ENCODE assay signal across 21 cellular contexts in genomic region chr16:66888647-66889615, GRCh38. TPM values are rescaled to one million over a fixed set of nuclear protein-coding genes. Genes with fewer than 3 reads are reported as not detected.
DNase-seq lines count a peak whose midpoint lies in the region; ATAC-seq and TF ChIP-seq lines count a peak whose summit lies in the region.
"Had no signal": no experiment of that assay in that cellular context is flagged by ENCODE, and none has a peak within 500 bp of the region (broad histone marks: within the 10 kb centered on the region; RNA-seq: fewer than 3 reads in every experiment).

No MANE protein-coding gene starts in this region.

- CTCF ChIA-PET in activated CD8-positive, alpha-beta T cell treated with anti-CD3 and anti-CD28 coated beads for 36 hours (lab: Charles Lee), result interaction anchor here (2.6 to 3.4 kb wide), 2 partner anchors 16 to 39 kb away, joined by 10 to 11 read pairs; no protein-coding TSS in a partner anchor
- CTCF ChIA-PET in activated CD8-positive, alpha-beta T cell treated with anti-CD3 and anti-CD28 coated beads, Interleukin-2, amount 10 ng/mL, durations not matched to agents 7 days and 5 days (lab: Charles Lee), result interaction anchor here (0.7 to 0.8 kb wide), 2 partner anchors 9 to 16 kb away, joined by 3 read pairs; partner anchors contain the start of gene PDP2
- CTCF ChIA-PET in A673 (lab: Charles Lee) (no interaction called here), WTC11 (lab: Charles Lee) (interaction anchor here (0.7 to 11.5 kb wide), 4 partner anchors 16 to 268 kb away, joined by 3 to 175 read pairs (median 6); partner anchors contain the start of genes NAE1 and RRAD)

- H3K4me1 ChIP-seq in A673 (ENCODE audit: insufficient read depth, low read length, poor library complexity, severe bottlenecking) (peaks cover 9% of the 10 kb centered on the region), Peyer's patch (no peaks in the 10 kb centered on the region)

- peaks cover 42% of the 10 kb centered on the region for H3K36me3 ChIP-seq in A673 (ENCODE audit: insufficient read depth, low read length, poor library complexity, severe bottlenecking)
- peaks cover 0 to 30% (median 0%) of the 10 kb centered on the region in 3 donors for H3K36me3 ChIP-seq in Peyer's patch

- no peaks in the 10 kb centered on the region for H3K27me3 ChIP-seq in A673 (replicated peaks; ENCODE audit: insufficient read depth, low read depth, low read length, poor library complexity)
- H3K27me3 ChIP-seq in Peyer's patch, result no peaks in the 10 kb centered on the region
- H3K27me3 ChIP-seq: BLaER1 treated with 17β-estradiol and CSF1 and Interleukin-3, amounts not matched to agents 10 nM and 100 nM had no signal

- H3K27ac ChIP-seq in A673 (ENCODE audit: low read depth, low read length, poor library complexity, severe bottlenecking) (peak overlapping the region; percentile 30), Peyer's patch (no peak overlapping the region)
- H3K27ac ChIP-seq: BLaER1 treated with 17β-estradiol and CSF1 and Interleukin-3, amounts not matched to agents 10 nM and 100 nM; GM23248; RWPE1 had no signal

- H3K4me1 Mint-ChIP-seq in activated CD8-positive, alpha-beta T cell treated with anti-CD3 and anti-CD28 coated beads for 36 hours (ENCODE audit: low read depth), result peaks cover 39% of the 10 kb centered on the region
- peaks cover 49% of the 10 kb centered on the region for H3K4me1 Mint-ChIP-seq in activated CD8-positive, alpha-beta T cell treated with anti-CD3 and anti-CD28 coated beads, Interleukin-2, amount 10 ng/mL, durations not matched to agents 7 days and 5 days (ENCODE audit: low read depth)
- H3K4me1 Mint-ChIP-seq in WTC11, result peaks cover 17% of the 10 kb centered on the region

- POLR2A ChIA-PET in activated CD8-positive, alpha-beta T cell treated with anti-CD3 and anti-CD28 coated beads for 36 hours (lab: Charles Lee), result no interaction called here
- POLR2A ChIA-PET in activated CD8-positive, alpha-beta T cell treated with anti-CD3 and anti-CD28 coated beads, Interleukin-2, amount 10 ng/mL, durations not matched to agents 7 days and 5 days (lab: Charles Lee), result no interaction called here
- POLR2A ChIA-PET in A673 (lab: Charles Lee; ENCODE audit: low non-redundant PET) (no interaction called here), WTC11 (lab: Charles Lee) (no interaction called here)

- TF ChIP-seq CTCF in activated CD8-positive, alpha-beta T cell treated with anti-CD3 and anti-CD28 coated beads for 36 hours (IDR thresholded peaks at IDR 0.05), result no peak
- no peak for TF ChIP-seq CTCF in A673 (conservative IDR thresholded peaks at IDR 0.05; ENCODE audit: low read depth, low read length)
- no peak for TF ChIP-seq CTCF in WTC11 (IDR thresholded peaks at IDR 0.05)
- TF ChIP-seq CTCF in Peyer's patch (IDR thresholded peaks at IDR 0.05), result no peak

- H3K4me3 ChIP-seq in A673 (ENCODE audit: low read depth, low read length, poor library complexity, severe bottlenecking) (no peak overlapping the region), Peyer's patch (no peak overlapping the region)
- H3K4me3 ChIP-seq: BLaER1 treated with 17β-estradiol and CSF1 and Interleukin-3, amounts not matched to agents 10 nM and 100 nM; GM23248 had no signal

- no peak for TF ChIP-seq POLR2A in Peyer's patch (IDR thresholded peaks at IDR 0.05)

- no TSS peak for BruUV-seq in A673 (replicated peaks; lab: Mats Ljungman, UMichigan)

- H3K9me3 Mint-ChIP-seq in activated CD8-positive, alpha-beta T cell treated with anti-CD3 and anti-CD28 coated beads for 36 hours, result no peaks in the 10 kb centered on the region
- no peaks in the 10 kb centered on the region for H3K9me3 Mint-ChIP-seq in activated CD8-positive, alpha-beta T cell treated with anti-CD3 and anti-CD28 coated beads, Interleukin-2, amount 10 ng/mL, durations not matched to agents 7 days and 5 days (ENCODE audit: insufficient read depth)
- H3K9me3 Mint-ChIP-seq in WTC11, result no peaks in the 10 kb centered on the region

- H3K27ac Mint-ChIP-seq in activated CD8-positive, alpha-beta T cell treated with anti-CD3 and anti-CD28 coated beads for 36 hours, result peak overlapping the region; percentile 66
- no peak overlapping the region for H3K27ac Mint-ChIP-seq in activated CD8-positive, alpha-beta T cell treated with anti-CD3 and anti-CD28 coated beads, Interleukin-2, amount 10 ng/mL, durations not matched to agents 7 days and 5 days
- peak overlapping the region; percentile 26; the same call in 1 of the 2 replicates for H3K27ac Mint-ChIP-seq in WTC11

- intact Hi-C loops in activated CD8-positive, alpha-beta T cell treated with anti-CD3 and anti-CD28 coated beads for 36 hours (cut with micrococcal nuclease), result no loop called here
- intact Hi-C loops in A673 (cut with micrococcal nuclease; ENCODE audit: unreplicated experiment), result no loop called here

- DNase-seq in activated CD8-positive, alpha-beta T cell treated with anti-CD3 and anti-CD28 coated beads for 36 hours, result no peak
- no peak for DNase-seq in activated CD8-positive, alpha-beta T cell treated with anti-CD3 and anti-CD28 coated beads, Interleukin-2, amount 10 ng/mL, durations not matched to agents 7 days and 5 days
- DNase-seq in A673 (ENCODE audit: low spot score) (no peak), WTC11 (ENCODE audit: low spot score) (no peak), left kidney (ENCODE audit: low read depth, low spot score) (peak; percentile 38), Peyer's patch (no peak)
- no peak for DNase-seq in activated CD4-positive, CD25-positive, alpha-beta regulatory T cell (lab: John Stamatoyannopoulos, UW)
- DNase-seq: GDM1, GM23248, HCEC 1CT, IMR-90, Karpas-422, NCI-H1105 treated with DMSO at 0.1 percent for 48 hours, NCI-H1694 treated with DMSO at 0.1 percent for 48 hours, NCI-H2107, NCI-H226, NCI-H524 treated with DMSO at 0.1 percent for 48 hours had no signal

- H3K4me3 Mint-ChIP-seq in activated CD8-positive, alpha-beta T cell treated with anti-CD3 and anti-CD28 coated beads for 36 hours, result no peak overlapping the region
- H3K4me3 Mint-ChIP-seq in activated CD8-positive, alpha-beta T cell treated with anti-CD3 and anti-CD28 coated beads, Interleukin-2, amount 10 ng/mL, durations not matched to agents 7 days and 5 days, result no peak overlapping the region
- H3K4me3 Mint-ChIP-seq in WTC11, result no peak overlapping the region

- no peak for ATAC-seq in activated CD8-positive, alpha-beta T cell treated with anti-CD3 and anti-CD28 coated beads for 36 hours
- ATAC-seq in activated CD8-positive, alpha-beta T cell treated with anti-CD3 and anti-CD28 coated beads, Interleukin-2, amount 10 ng/mL, durations not matched to agents 7 days and 5 days, result no peak
- ATAC-seq in WTC11 (no peak), GM21447 (IDR thresholded peaks at IDR 0.05; ENCODE audit: unreplicated experiment) (no peak)

- H3K36me3 Mint-ChIP-seq in activated CD8-positive, alpha-beta T cell treated with anti-CD3 and anti-CD28 coated beads for 36 hours (ENCODE audit: low read depth), result peaks cover 44% of the 10 kb centered on the region
- peaks cover 52% of the 10 kb centered on the region for H3K36me3 Mint-ChIP-seq in activated CD8-positive, alpha-beta T cell treated with anti-CD3 and anti-CD28 coated beads, Interleukin-2, amount 10 ng/mL, durations not matched to agents 7 days and 5 days (ENCODE audit: low read depth)
- peaks cover 22% of the 10 kb centered on the region for H3K36me3 Mint-ChIP-seq in WTC11

- H3K9me3 ChIP-seq in A673 (ENCODE audit: low read depth, low read length, poor library complexity, severe bottlenecking), result no peaks in the 10 kb centered on the region
- H3K9me3 ChIP-seq in Peyer's patch, result no peaks in the 10 kb centered on the region
- H3K9me3 ChIP-seq: BLaER1 treated with 17β-estradiol and CSF1 and Interleukin-3, amounts not matched to agents 10 nM and 100 nM had no signal

- no peaks in the 10 kb centered on the region for H3K27me3 Mint-ChIP-seq in activated CD8-positive, alpha-beta T cell treated with anti-CD3 and anti-CD28 coated beads for 36 hours
- no peaks in the 10 kb centered on the region for H3K27me3 Mint-ChIP-seq in activated CD8-positive, alpha-beta T cell treated with anti-CD3 and anti-CD28 coated beads, Interleukin-2, amount 10 ng/mL, durations not matched to agents 7 days and 5 days (ENCODE audit: low read depth)
- no peaks in the 10 kb centered on the region for H3K27me3 Mint-ChIP-seq in WTC11 (ENCODE audit: low read depth)

TF ChIP-seq in WTC11, 78 proteins besides CTCF, POLR2A, EP300 and RAD21 (continues in another document):
- TF ChIP-seq ATF1 (CRISPR knock-in tag; IDR thresholded peaks at IDR 0.05), result no peak

RNA-seq across cellular contexts. Expression of gene PDP2, which starts 8.6 kb away (rescaled TPM):
- 10 to 100 TPM; 31.2 to 38.1 TPM for total RNA-seq in activated CD8-positive, alpha-beta T cell treated with anti-CD3 and anti-CD28 coated beads for 36 hours
- 10 to 100 TPM; 24.2 to 26.9 TPM for total RNA-seq in activated CD8-positive, alpha-beta T cell treated with anti-CD3 and anti-CD28 coated beads, Interleukin-2, amount 10 ng/mL, durations not matched to agents 7 days and 5 days
- 40.5 and 42.0 TPM in 2 replicates for total RNA-seq in A673 (2021)
- total RNA-seq in WTC11 (2021), result 26.4 to 28.4 TPM (median 27.0 TPM) in 3 replicates
- 10 to 100 TPM; 12.1 to 27.9 (median 15.3) TPM for total RNA-seq in Peyer's patch

RNA-seq across cellular contexts. Expression of gene CDH16, which starts 29.8 kb away (rescaled TPM):
- total RNA-seq in activated CD8-positive, alpha-beta T cell treated with anti-CD3 and anti-CD28 coated beads for 36 hours, result not detected
- not detected for total RNA-seq in activated CD8-positive, alpha-beta T cell treated with anti-CD3 and anti-CD28 coated beads, Interleukin-2, amount 10 ng/mL, durations not matched to agents 7 days and 5 days
- total RNA-seq in A673 (2021) (not detected in 2 replicates), WTC11 (2021) (not detected in 3 replicates), Peyer's patch (10 to 100 TPM in 3 of 4 donors, not detected in 1; 11.3 to 19.5 (median 15.4) TPM)
- total RNA-seq: GM23248, HT1080, IMR-90 had no signal

RNA-seq across cellular contexts. Expression of gene RRAD, which starts 36.4 kb away (rescaled TPM):
- 1 to 10 TPM in 1 of 2 experiments, under 1 TPM in 1; 0.61 to 1.1 TPM for total RNA-seq in activated CD8-positive, alpha-beta T cell treated with anti-CD3 and anti-CD28 coated beads for 36 hours
- under 1 TPM in 1 of 2 experiments, not detected in 1; 0.34 TPM for total RNA-seq in activated CD8-positive, alpha-beta T cell treated with anti-CD3 and anti-CD28 coated beads, Interleukin-2, amount 10 ng/mL, durations not matched to agents 7 days and 5 days
- total RNA-seq in A673 (2021) (0.19 and 0.28 TPM in 2 replicates), WTC11 (2021) (0.16 to 0.52 TPM (median 0.18 TPM) in 3 replicates), Peyer's patch (1 to 10 TPM in 3 of 4 donors, under 1 TPM in 1; 0.53 to 4.1 (median 2.8) TPM)
- total RNA-seq: HT1080 had no signal

RNA-seq across cellular contexts. Expression of gene CA7, which starts 44.7 kb away (rescaled TPM):
- total RNA-seq in activated CD8-positive, alpha-beta T cell treated with anti-CD3 and anti-CD28 coated beads for 36 hours, result under 1 TPM in 1 of 2 experiments, not detected in 1; 0.27 TPM
- total RNA-seq in activated CD8-positive, alpha-beta T cell treated with anti-CD3 and anti-CD28 coated beads, Interleukin-2, amount 10 ng/mL, durations not matched to agents 7 days and 5 days, result not detected
- total RNA-seq in A673 (2021) (not detected in 2 replicates), WTC11 (2021) (1.4 to 2.2 TPM (median 1.6 TPM) in 3 replicates), Peyer's patch (10 to 100 TPM; 13.2 to 59.4 (median 32.2) TPM)
- total RNA-seq: HT1080, IMR-90 had no signal

RNA-seq across cellular contexts. Expression of gene CIAO2B, which starts 45.3 kb away (rescaled TPM):
- 100 to 1,000 TPM; 150 to 162 TPM for total RNA-seq in activated CD8-positive, alpha-beta T cell treated with anti-CD3 and anti-CD28 coated beads for 36 hours
- total RNA-seq in activated CD8-positive, alpha-beta T cell treated with anti-CD3 and anti-CD28 coated beads, Interleukin-2, amount 10 ng/mL, durations not matched to agents 7 days and 5 days, result 100 to 1,000 TPM; 115 to 126 TPM
- 97.4 and 108 TPM in 2 replicates for total RNA-seq in A673 (2021)
- total RNA-seq in WTC11 (2021), result 59.7 to 72.7 TPM (median 71.4 TPM) in 3 replicates
- 10 to 100 TPM; 28.1 to 72.7 (median 55.2) TPM for total RNA-seq in Peyer's patch
